25 cellular contexts compared by ENCODE assay signal in the genomic region with DNA sequence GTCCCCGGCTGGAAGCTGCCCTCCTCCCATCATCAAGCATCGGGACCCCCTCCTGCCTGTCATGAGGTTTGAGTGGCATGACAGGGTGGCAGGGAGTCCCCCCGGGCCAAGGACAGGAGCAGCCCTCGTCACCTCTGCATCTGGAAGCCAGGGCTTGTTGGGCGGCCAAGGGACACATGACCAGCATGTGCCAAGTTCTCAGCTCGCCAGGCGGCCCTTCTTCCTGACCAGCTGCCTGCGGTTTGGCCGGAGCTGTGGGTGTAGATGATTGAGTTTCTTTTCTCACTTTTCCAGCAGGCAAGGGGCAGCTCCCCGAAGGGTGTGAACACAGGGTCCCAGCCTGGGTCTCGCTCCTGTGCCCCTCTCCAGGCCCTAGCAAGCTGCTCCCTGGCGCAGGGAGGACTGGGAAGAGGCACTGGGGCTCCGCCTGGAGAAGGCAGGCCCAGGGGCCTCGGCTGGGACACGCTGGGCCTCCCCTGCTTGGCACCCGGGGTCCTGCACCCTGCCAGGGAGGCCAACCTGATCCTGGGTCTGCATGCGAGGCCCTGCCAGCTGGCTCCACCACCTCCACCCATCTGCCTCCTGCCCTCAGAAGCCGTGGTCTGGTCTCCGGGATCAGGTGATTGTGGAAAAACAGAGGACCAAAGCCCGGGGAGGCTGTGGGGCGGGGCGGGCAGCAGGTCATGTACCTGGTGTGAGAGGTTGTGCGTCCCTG. TPM values are rescaled to one million over a fixed set of nuclear protein-coding genes. Genes with fewer than 3 reads are reported as not detected.
DNase-seq lines count a peak whose midpoint lies in the region; TF ChIP-seq lines count a peak whose summit lies in the region.
"Had no signal": no experiment of that assay in that cellular context is flagged by ENCODE, and none has a peak within 500 bp of the region (broad histone marks: within the 10 kb centered on the region; RNA-seq: fewer than 3 reads in every experiment).

No MANE protein-coding gene starts in this region.

- 70 to 72% methylated on average over 8 to 9 of the region's 23 CpGs for WGBS in thyroid gland, 2 donors

- peak; percentile 63 to 66 for DNase-seq in breast epithelium (ENCODE audit: low spot score in 2 of 2)
- DNase-seq in MCF 10A (ENCODE audit: unreplicated experiment), result no peak
- peak; percentile 39 for DNase-seq in astrocyte of the hippocampus (ENCODE audit: low read depth, low spot score)
- DNase-seq in medulla oblongata (ENCODE audit: extremely low spot score), result peak; percentile 6
- DNase-seq in thyroid gland, result peak; percentile 45 to 59
- no peak for DNase-seq in AML-193 (lab: John Stamatoyannopoulos, UW)
- no peak for DNase-seq in NCI-H774 (lab: John Stamatoyannopoulos, UW)
- DNase-seq in SW480 (ENCODE audit: low spot score), result no peak
- DNase-seq: activated B cell treated with CpG ODN at 0.5 μM for 24 hours; activated CD8-positive, alpha-beta memory T cell treated with anti-CD3 and anti-CD28 coated beads, Interleukin-2, amount 50 U/mL, for 4 hours; activated naive CD8-positive, alpha-beta T cell treated with anti-CD3 and anti-CD28 coated beads, Interleukin-2, amount 10 ng/mL, durations not matched to agents 7 days and 5 days; DMS79; GF-D8; left ventricle myocardium superior; NCI-H1436 treated with DMSO at 0.1 percent for 48 hours; NCI-H526 treated with DMSO at 0.1 percent for 48 hours; stimulated activated CD4-positive, alpha-beta T cell treated with anti-CD3 and anti-CD28 coated beads, Interleukin-15, amount 100 ng/mL, for 24 hours; T-helper 9 cell had no signal

- TF ChIP-seq POLR2A in breast epithelium (IDR thresholded peaks at IDR 0.05) (no peak), thyroid gland (IDR thresholded peaks at IDR 0.05) (no peak)

- no peaks in the 10 kb centered on the region for H3K27me3 ChIP-seq in breast epithelium
- H3K27me3 ChIP-seq in thyroid gland, result no peaks in the 10 kb centered on the region
- H3K27me3 ChIP-seq: hepatocyte had no signal

- TF ChIP-seq CTCF in breast epithelium (IDR thresholded peaks at IDR 0.05), result no peak
- TF ChIP-seq CTCF in MCF 10A (IDR thresholded peaks at IDR 0.05; ENCODE audit: unreplicated experiment), result no peak
- TF ChIP-seq CTCF in thyroid gland (IDR thresholded peaks at IDR 0.05), result no peak

- H3K36me3 ChIP-seq in breast epithelium (no peaks in the 10 kb centered on the region), thyroid gland (no peaks in the 10 kb centered on the region)

- H3K36me3 Mint-ChIP-seq in MCF 10A (ENCODE audit: insufficient read depth, unreplicated experiment), result no peaks in the 10 kb centered on the region
- H3K36me3 Mint-ChIP-seq: activated naive CD8-positive, alpha-beta T cell treated with anti-CD3 and anti-CD28 coated beads, Interleukin-2, amount 10 ng/mL, durations not matched to agents 7 days and 5 days had no signal

- no peak overlapping the region for H3K4me3 ChIP-seq in breast epithelium
- no peak overlapping the region for H3K4me3 ChIP-seq in thyroid gland (replicated peaks in 1 of 3)
- H3K4me3 ChIP-seq: GM23338, hepatocyte, K562 had no signal

- no peaks in the 10 kb centered on the region for H3K9me3 Mint-ChIP-seq in MCF 10A (ENCODE audit: unreplicated experiment)
- H3K9me3 Mint-ChIP-seq: activated T-helper 2 cell treated with anti-CD3 and anti-CD28 coated beads, Interferon-gamma antibody, Interleukin-2, Interleukin-4, amounts not matched to agents 10 μg/mL and 5 μg/mL and 100 μg/mL, durations not matched to agents 14 hours and 24 hours and 36 hours had no signal

- H3K4me3 Mint-ChIP-seq in MCF 10A (ENCODE audit: unreplicated experiment), result no peak overlapping the region
- H3K4me3 Mint-ChIP-seq: activated B cell treated with CpG ODN at 0.5 μM for 24 hours; activated naive CD8-positive, alpha-beta T cell treated with anti-CD3 and anti-CD28 coated beads, Interleukin-2, amount 10 ng/mL, durations not matched to agents 7 days and 5 days; GM23338; nephron had no signal

- no peaks in the 10 kb centered on the region for H3K4me1 Mint-ChIP-seq in MCF 10A (ENCODE audit: insufficient read depth, unreplicated experiment)
- H3K4me1 Mint-ChIP-seq: activated B cell treated with CpG ODN at 0.5 μM for 24 hours; activated naive CD8-positive, alpha-beta T cell treated with anti-CD3 and anti-CD28 coated beads, Interleukin-2, amount 10 ng/mL, durations not matched to agents 7 days and 5 days had no signal

- BruUV-seq in MCF 10A (replicated peaks; lab: Mats Ljungman, UMichigan), result no TSS peak

- H3K27ac Mint-ChIP-seq in MCF 10A (ENCODE audit: low read depth, unreplicated experiment), result no peak overlapping the region
- H3K27ac Mint-ChIP-seq: activated B cell treated with CpG ODN at 0.5 μM for 24 hours; activated naive CD8-positive, alpha-beta T cell treated with anti-CD3 and anti-CD28 coated beads, Interleukin-2, amount 10 ng/mL, durations not matched to agents 7 days and 5 days; activated T-helper 2 cell treated with anti-CD3 and anti-CD28 coated beads, Interferon-gamma antibody, Interleukin-2, Interleukin-4, amounts not matched to agents 10 μg/mL and 5 μg/mL and 100 μg/mL, durations not matched to agents 14 hours and 24 hours and 36 hours; GM23338; nephron had no signal

- H3K27ac ChIP-seq in breast epithelium (peak overlapping the region; percentile 40 to 60), thyroid gland (no peak overlapping the region)
- H3K27ac ChIP-seq: 22Rv1, epithelial cell of prostate, hepatocyte had no signal

- no peaks in the 10 kb centered on the region for H3K27me3 Mint-ChIP-seq in MCF 10A (ENCODE audit: insufficient read depth, unreplicated experiment)
- H3K27me3 Mint-ChIP-seq: activated naive CD8-positive, alpha-beta T cell treated with anti-CD3 and anti-CD28 coated beads, Interleukin-2, amount 10 ng/mL, durations not matched to agents 7 days and 5 days had no signal

- intact Hi-C loops in breast epithelium (cut with DNase I; ENCODE audit: low total_unique reads), result no loop called here
- intact Hi-C loops in MCF 10A (cut with micrococcal nuclease), result no loop called here
- intact Hi-C loops in thyroid gland (cut with DNase I), result no loop called here

- H3K9me3 ChIP-seq in breast epithelium (peaks cover 3% of the 10 kb centered on the region in 2 donors), thyroid gland (no peaks in the 10 kb centered on the region)

- CTCF ChIA-PET in MCF 10A (lab: Yijun Ruan, JAX), result no interaction called here

- H3K4me1 ChIP-seq in breast epithelium (peaks cover 6 to 7% of the 10 kb centered on the region in 2 donors), thyroid gland (peaks cover 12 to 20% of the 10 kb centered on the region in 2 donors)

- POLR2A ChIA-PET in MCF 10A (lab: Yijun Ruan, JAX), result no interaction called here

RNA-seq across cellular contexts. Expression of gene ARHGAP8, which starts 13.4 kb away (rescaled TPM):
- total RNA-seq in breast epithelium (10 to 100 TPM in 2 of 3 donors, 1 to 10 TPM in 1; 9.8 to 39.4 (median 32.4) TPM), MCF 10A (2022) (10.3 and 18.6 TPM in 2 replicates), thyroid gland (10 to 100 TPM; 24.8 to 44.3 (median 28.0) TPM)
- total RNA-seq: left ventricle myocardium superior had no signal

Comparison
In these comparisons a context has a peak if more than half of its experiments do, and no peak if none do; other contexts are left out.
1. DNase-seq: peak in breast epithelium (2 of 2), astrocyte of the hippocampus (single experiment), medulla oblongata (single experiment) and thyroid gland (2 of 2); none in MCF 10A (single experiment), AML-193 (0 of 2), NCI-H774 (single experiment) and SW480 (single experiment).
2. H3K27ac ChIP-seq: peak in breast epithelium (2 of 2); none in thyroid gland (0 of 3).